In the genomic region with DNA sequence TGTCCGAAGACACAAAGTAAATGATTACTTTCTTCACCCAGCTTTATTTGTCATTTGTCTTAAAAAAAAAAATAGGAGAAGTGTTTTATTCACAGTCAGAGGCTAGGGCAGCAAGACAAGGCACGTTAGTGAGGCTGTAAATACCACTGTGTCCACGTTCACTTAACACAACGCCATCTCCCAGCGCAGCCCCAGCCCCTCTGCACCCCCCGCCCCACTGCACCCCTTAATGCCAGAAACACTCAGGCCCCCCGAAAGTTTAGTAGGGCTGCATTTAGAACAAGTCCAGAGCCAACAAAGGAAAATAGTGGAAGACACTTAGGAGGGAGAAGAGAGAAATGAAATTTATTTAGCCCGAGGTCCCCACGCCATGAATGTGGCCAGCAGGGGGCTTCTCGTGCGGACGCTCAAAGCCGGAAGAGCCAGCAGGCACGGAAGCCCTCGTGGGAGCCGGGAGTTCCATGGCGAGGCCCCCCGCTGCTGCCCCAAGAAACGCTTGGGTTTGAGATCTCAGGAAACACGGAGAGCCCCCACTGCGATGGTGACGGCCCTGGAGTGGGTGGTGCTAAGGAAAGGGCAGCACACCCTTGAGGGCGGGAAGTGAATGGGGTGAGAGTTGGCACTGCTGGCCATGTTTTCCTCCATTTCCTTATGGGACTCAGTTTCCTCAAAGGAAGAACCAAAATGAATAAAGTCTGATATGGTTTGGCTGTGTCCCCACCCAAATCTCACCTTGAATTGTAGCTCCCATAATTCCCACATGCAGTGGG, we compare ENCODE assay signal across 8 cellular contexts. TPM values are rescaled to one million over a fixed set of nuclear protein-coding genes. Genes with fewer than 3 reads are reported as not detected.
DNase-seq lines count a peak whose midpoint lies in the region; FAIRE-seq and TF ChIP-seq lines count a peak whose summit lies in the region.

No MANE protein-coding gene starts in this region.

- H4K20me1 ChIP-seq in SU-DHL-6 (ENCODE audit: low read depth, low read length): no peaks in the 10 kb centered on the region

- no peaks in the 10 kb centered on the region for H3K27me3 ChIP-seq in HL-60 (ENCODE audit: insufficient read depth, poor library complexity, severe bottlenecking)
- no peaks in the 10 kb centered on the region for H3K27me3 ChIP-seq in SU-DHL-6 (ENCODE audit: low read length)
- H3K27me3 ChIP-seq in ascending aorta: no peaks in the 10 kb centered on the region
- H3K27me3 ChIP-seq in right atrium auricular region: no peaks in the 10 kb centered on the region

- H3K4me3 ChIP-seq in HL-60 (replicated peaks; ENCODE audit: insufficient read depth, low read length) (peak overlapping the region; percentile 29), SU-DHL-6 (ENCODE audit: insufficient read depth, low read length, poor library complexity, severe bottlenecking) (peak overlapping the region; percentile 34), ascending aorta (peak overlapping the region; percentile 53 to 66), right atrium auricular region (peak overlapping the region; percentile 31 to 44)

- peaks cover 4% of the 10 kb centered on the region; the same call in 1 of the 2 replicates for H3K9me3 ChIP-seq in SU-DHL-6 (ENCODE audit: insufficient read depth, low read length)
- no peaks in the 10 kb centered on the region for H3K9me3 ChIP-seq in ascending aorta
- no peaks in the 10 kb centered on the region for H3K9me3 ChIP-seq in right atrium auricular region

- DNase-seq in D721Med (ENCODE audit: insufficient read length, low spot score): no peak
- DNase-seq in HL-60 (ENCODE audit: low read depth in 1 of 2, low spot score in 1 of 2): peak in 1 of 2 experiments; percentile 41
- DNase-seq in ascending aorta (ENCODE audit: low spot score in 2 of 2): peak in 1 of 2 donors; percentile 79
- peak; percentile 76 for DNase-seq in right atrium auricular region (ENCODE audit: low spot score)
- peak; percentile 82 for DNase-seq in retina
- no peak for DNase-seq in NCI-H1048 (lab: John Stamatoyannopoulos, UW)
- DNase-seq in SHP77 treated with DMSO at 0.1 percent for 48 hours (lab: John Stamatoyannopoulos, UW): no peak

- H3K4me1 ChIP-seq in ascending aorta (no peaks in the 10 kb centered on the region), right atrium auricular region (no peaks in the 10 kb centered on the region)

- peak overlapping the region; percentile 91 for H2AFZ ChIP-seq in SU-DHL-6 (ENCODE audit: low read depth, low read length, severe bottlenecking)

- H3K27ac ChIP-seq in HL-60 (replicated peaks) (no peak overlapping the region), SU-DHL-6 (ENCODE audit: low read depth, low read length) (peak overlapping the region; percentile 40), ascending aorta (peak overlapping the region; percentile 35 to 37), right atrium auricular region (peak overlapping the region; percentile 70 to 71)

- H3K9ac ChIP-seq in SU-DHL-6 (ENCODE audit: low read length): peak overlapping the region; percentile 39

- FAIRE-seq in D721Med (lab: Jason Lieb, UNC): no peak

- no peaks in the 10 kb centered on the region for H3K9me2 ChIP-seq in SU-DHL-6 (replicated peaks; ENCODE audit: insufficient read depth, low read length)

- H3K79me2 ChIP-seq in SU-DHL-6 (ENCODE audit: insufficient read depth, low read length): no peaks in the 10 kb centered on the region

- H3K4me2 ChIP-seq in SU-DHL-6 (ENCODE audit: low read depth, low read length, poor library complexity, severe bottlenecking): peak overlapping the region; percentile 77

- intact Hi-C loops in ascending aorta (cut with DNase I): loop anchor here (1.0 to 5.0 kb wide), 4 partner anchors 182 to 458 kb away; no protein-coding TSS in a partner anchor

- TF ChIP-seq CTCF in D721Med (IDR thresholded peaks at IDR 0.05; ENCODE audit: insufficient read depth, missing control alignments) (peak; percentile 59), HL-60 (IDR thresholded peaks at IDR 0.05; ENCODE audit: insufficient read depth, low read length) (peak; percentile 51), SU-DHL-6 (IDR thresholded peaks at IDR 0.05; ENCODE audit: insufficient read depth, low read length, poor library complexity, severe bottlenecking) (peak; percentile 55), ascending aorta (IDR thresholded peaks at IDR 0.05) (peak; percentile 60 to 82 (median 74)), right atrium auricular region (IDR thresholded peaks at IDR 0.05) (peak; percentile 70 to 86)

- H3F3A ChIP-seq in SU-DHL-6 (ENCODE audit: insufficient read depth): no peaks in the 10 kb centered on the region

- 0 out of 2 replicates have a peak, but pooled peaks cover 2% of the 10 kb centered on the region for H3K36me3 ChIP-seq in SU-DHL-6 (ENCODE audit: low read length)
- H3K36me3 ChIP-seq in ascending aorta: no peaks in the 10 kb centered on the region
- no peaks in the 10 kb centered on the region for H3K36me3 ChIP-seq in right atrium auricular region

RNA-seq across cellular contexts. Expression of gene IYD, which starts 50.2 kb away (rescaled TPM):
- total RNA-seq in ascending aorta (under 0.01 TPM), right atrium auricular region (not detected)

Comparison
In these comparisons a context has a peak if more than half of its experiments do, and no peak if none do; other contexts are left out.
1. DNase-seq: peak in right atrium auricular region (single experiment) and retina (single experiment); none in D721Med (single experiment), NCI-H1048 (single experiment) and SHP77 treated with DMSO at 0.1 percent for 48 hours (single experiment).
2. Peak in every context shown above with its lines, with median percentiles within 50 percentile points of each other: CTCF ChIP-seq and H3K4me3 ChIP-seq.